1 cellular context compared by ENCODE assay signal in the genomic region with DNA sequence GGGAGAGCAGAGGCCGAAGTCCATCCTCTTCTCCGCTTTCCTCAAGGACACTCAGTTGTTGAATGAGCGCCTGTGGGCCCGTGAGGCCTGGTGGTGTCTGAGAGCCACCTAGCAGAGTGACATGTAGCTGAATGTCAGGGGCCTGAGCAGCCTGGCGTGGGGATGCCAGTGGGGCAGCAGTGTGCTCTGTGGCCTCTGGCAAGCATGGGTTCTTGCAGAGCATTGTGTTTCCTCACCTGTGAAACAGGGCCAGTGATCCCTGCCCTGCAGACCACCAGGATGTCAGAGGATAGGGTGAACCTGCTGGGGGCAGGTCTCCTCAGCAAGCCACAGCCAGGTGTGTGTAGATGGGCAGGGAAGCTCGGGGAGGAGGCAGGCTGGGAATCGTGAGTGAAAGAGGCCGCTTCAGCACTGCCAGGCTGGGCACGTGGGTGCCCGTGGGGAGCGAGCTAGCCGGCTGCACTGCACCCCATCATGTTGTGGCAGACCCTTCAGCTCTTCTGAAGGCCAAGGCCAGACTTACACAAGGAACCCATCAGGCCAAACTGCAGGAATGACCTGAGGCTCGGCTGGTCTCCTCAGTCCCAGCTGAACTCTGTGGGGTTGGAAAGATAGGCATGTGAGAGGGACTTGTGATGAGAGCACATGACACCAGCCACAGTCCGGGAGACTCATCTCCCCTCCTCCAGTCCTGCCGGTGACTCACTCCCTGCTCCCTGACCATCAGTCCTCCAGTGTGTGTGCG.
TF ChIP-seq lines count a peak whose summit lies in the region.

No MANE protein-coding gene starts in this region.

TF ChIP-seq in HepG2, 621 proteins besides CTCF, POLR2A, EP300 and RAD21 (continued from another document and continues in another):
- TF ChIP-seq, protein P1, sequence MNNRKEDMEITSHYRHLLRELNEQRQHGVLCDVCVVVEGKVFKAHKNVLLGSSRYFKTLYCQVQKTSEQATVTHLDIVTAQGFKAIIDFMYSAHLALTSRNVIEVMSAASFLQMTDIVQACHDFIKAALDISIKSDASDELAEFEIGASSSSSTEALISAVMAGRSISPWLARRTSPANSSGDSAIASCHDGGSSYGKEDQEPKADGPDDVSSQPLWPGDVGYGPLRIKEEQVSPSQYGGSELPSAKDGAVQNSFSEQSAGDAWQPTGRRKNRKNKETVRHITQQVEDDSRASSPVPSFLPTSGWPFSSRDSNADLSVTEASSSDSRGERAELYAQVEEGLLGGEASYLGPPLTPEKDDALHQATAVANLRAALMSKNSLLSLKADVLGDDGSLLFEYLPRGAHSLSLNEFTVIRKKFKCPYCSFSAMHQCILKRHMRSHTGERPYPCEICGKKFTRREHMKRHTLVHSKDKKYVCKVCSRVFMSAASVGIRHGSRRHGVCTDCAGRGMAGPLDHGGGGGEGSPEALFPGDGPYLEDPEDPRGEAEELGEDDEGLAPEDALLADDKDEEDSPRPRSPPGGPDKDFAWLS (CRISPR knock-in tag; IDR thresholded peaks at IDR 0.05; ENCODE audit: borderline replicate concordance), result no peak
- TF ChIP-seq HMG20A (CRISPR knock-in tag; IDR thresholded peaks at IDR 0.05; ENCODE audit: borderline replicate concordance) (0 out of 2 replicates have a peak, but pooled peaks have one; percentile 17), TGIF2 (CRISPR knock-in tag; IDR thresholded peaks at IDR 0.05) (no peak), PAX8 (CRISPR knock-in tag; IDR thresholded peaks at IDR 0.05; ENCODE audit: borderline replicate concordance) (no peak), TFE3 (CRISPR knock-in tag; IDR thresholded peaks at IDR 0.05) (peak; percentile 90), ZIK1 (CRISPR knock-in tag; IDR thresholded peaks at IDR 0.05; ENCODE audit: borderline replicate concordance, low read depth) (no peak; the same call in 1 of the 2 replicates), POLR2G (IDR thresholded peaks at IDR 0.05; ENCODE audit: low read depth, low read length) (peak; percentile 58), BORCS8-MEF2B (CRISPR knock-in tag; IDR thresholded peaks at IDR 0.05) (0 out of 2 replicates have a peak, but pooled peaks have one; percentile 37), ZNF788 (CRISPR knock-in tag; IDR thresholded peaks at IDR 0.05; ENCODE audit: borderline replicate concordance) (no peak), ZNF121 (CRISPR knock-in tag; IDR thresholded peaks at IDR 0.05) (no peak), SNAPC2 (CRISPR knock-in tag; IDR thresholded peaks at IDR 0.05) (peak; percentile 52; the same call in 1 of the 2 replicates), ARID2 (CRISPR knock-in tag; IDR thresholded peaks at IDR 0.05; ENCODE audit: borderline replicate concordance) (0 out of 2 replicates have a peak, but pooled peaks have one; percentile 22), SALL1 (CRISPR knock-in tag; IDR thresholded peaks at IDR 0.05) (peak; percentile 45; the same call in 1 of the 2 replicates), ZNF337 (CRISPR knock-in tag; IDR thresholded peaks at IDR 0.05; ENCODE audit: borderline replicate concordance, low read depth) (no peak), ZNF225 (CRISPR knock-in tag; IDR thresholded peaks at IDR 0.05) (0 out of 2 replicates have a peak, but pooled peaks have one; percentile 10), DZIP1 (CRISPR knock-in tag; IDR thresholded peaks at IDR 0.05) (0 out of 2 replicates have a peak, but pooled peaks have one; percentile 34), BCL6 (CRISPR knock-in tag; IDR thresholded peaks at IDR 0.05) (no peak), RFX3 (CRISPR knock-in tag; IDR thresholded peaks at IDR 0.05) (no peak), MXI1 (IDR thresholded peaks at IDR 0.05; ENCODE audit: borderline replicate concordance, low read depth, low read length) (peak; percentile 75; the same call in 1 of the 3 replicates), MEF2D (CRISPR knock-in tag; IDR thresholded peaks at IDR 0.05) (no peak), PTBP1 (IDR thresholded peaks at IDR 0.05; ENCODE audit: low read depth, low read length, poor library complexity, severe bottlenecking) (no peak), ZNF530 (CRISPR knock-in tag; IDR thresholded peaks at IDR 0.05; ENCODE audit: low read depth) (no peak), ZFP36L1 (CRISPR knock-in tag; IDR thresholded peaks at IDR 0.05) (no peak), MAF1 (CRISPR knock-in tag; IDR thresholded peaks at IDR 0.05; ENCODE audit: borderline replicate concordance) (0 out of 2 replicates have a peak, but pooled peaks have one; percentile 36), ZNF10 (CRISPR knock-in tag; IDR thresholded peaks at IDR 0.05; ENCODE audit: borderline replicate concordance, low read depth) (no peak), YY1 (IDR thresholded peaks at IDR 0.05; ENCODE audit: insufficient read depth, insufficient replicate concordance, low read depth, low read length) (no peak), SPEN (CRISPR knock-in tag; IDR thresholded peaks at IDR 0.05; ENCODE audit: low read depth) (peak; percentile 37; the same call in 1 of the 2 replicates), ZBTB8A (CRISPR knock-in tag; IDR thresholded peaks at IDR 0.05; ENCODE audit: borderline replicate concordance, low read depth) (no peak), PRPF4 (IDR thresholded peaks at IDR 0.05; ENCODE audit: low read depth, low read length, poor library complexity, severe bottlenecking) (no peak), ARNT (IDR thresholded peaks at IDR 0.05) (no peak), ARNTL (CRISPR knock-in tag; IDR thresholded peaks at IDR 0.05) (no peak; the same call in 1 of the 2 replicates), PHF20 (CRISPR knock-in tag; IDR thresholded peaks at IDR 0.05) (no peak), REPIN1 (CRISPR knock-in tag; IDR thresholded peaks at IDR 0.05; ENCODE audit: borderline replicate concordance, low read depth) (0 out of 2 replicates have a peak, but pooled peaks have one; percentile 51), U2AF1 (optimal IDR thresholded peaks at IDR 0.05; ENCODE audit: low read depth, low read length) (no peak), RBM22 (optimal IDR thresholded peaks at IDR 0.05; ENCODE audit: low read length) (no peak), HOMEZ (CRISPR knock-in tag; IDR thresholded peaks at IDR 0.05; ENCODE audit: low read depth) (0 out of 2 replicates have a peak, but pooled peaks have one; percentile 9), NFRKB (IDR thresholded peaks at IDR 0.05) (no peak), GZF1 (CRISPR knock-in tag; IDR thresholded peaks at IDR 0.05) (no peak), CENPX (CRISPR knock-in tag; IDR thresholded peaks at IDR 0.05) (no peak), ISL2 (CRISPR knock-in tag; IDR thresholded peaks at IDR 0.05) (no peak), ARID3A (IDR thresholded peaks at IDR 0.05; ENCODE audit: low read depth, low read length) (no peak; the same call in 1 of the 2 replicates), BHLHE40 (IDR thresholded peaks at IDR 0.05; ENCODE audit: low read length) (peak; percentile 64; the same call in 1 of the 2 replicates), HDAC2 (CRISPR knock-in tag; IDR thresholded peaks at IDR 0.05) (peak; percentile 12; the same call in 1 of the 2 replicates), ZNF501 (CRISPR knock-in tag; IDR thresholded peaks at IDR 0.05) (no peak), THAP11 (CRISPR knock-in tag; IDR thresholded peaks at IDR 0.05) (peak; percentile 5; the same call in 1 of the 2 replicates), MAFF (IDR thresholded peaks at IDR 0.05; ENCODE audit: low read depth, low read length) (no peak), ZNF350 (CRISPR knock-in tag; IDR thresholded peaks at IDR 0.05; ENCODE audit: borderline replicate concordance, low read depth) (peak; percentile 60; the same call in 1 of the 2 replicates)
- TF ChIP-seq, protein P2, sequence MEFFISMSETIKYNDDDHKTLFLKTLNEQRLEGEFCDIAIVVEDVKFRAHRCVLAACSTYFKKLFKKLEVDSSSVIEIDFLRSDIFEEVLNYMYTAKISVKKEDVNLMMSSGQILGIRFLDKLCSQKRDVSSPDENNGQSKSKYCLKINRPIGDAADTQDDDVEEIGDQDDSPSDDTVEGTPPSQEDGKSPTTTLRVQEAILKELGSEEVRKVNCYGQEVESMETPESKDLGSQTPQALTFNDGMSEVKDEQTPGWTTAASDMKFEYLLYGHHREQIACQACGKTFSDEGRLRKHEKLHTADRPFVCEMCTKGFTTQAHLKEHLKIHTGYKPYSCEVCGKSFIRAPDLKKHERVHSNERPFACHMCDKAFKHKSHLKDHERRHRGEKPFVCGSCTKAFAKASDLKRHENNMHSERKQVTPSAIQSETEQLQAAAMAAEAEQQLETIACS (CRISPR knock-in tag; IDR thresholded peaks at IDR 0.05), result no peak
- TF ChIP-seq, protein P3, sequence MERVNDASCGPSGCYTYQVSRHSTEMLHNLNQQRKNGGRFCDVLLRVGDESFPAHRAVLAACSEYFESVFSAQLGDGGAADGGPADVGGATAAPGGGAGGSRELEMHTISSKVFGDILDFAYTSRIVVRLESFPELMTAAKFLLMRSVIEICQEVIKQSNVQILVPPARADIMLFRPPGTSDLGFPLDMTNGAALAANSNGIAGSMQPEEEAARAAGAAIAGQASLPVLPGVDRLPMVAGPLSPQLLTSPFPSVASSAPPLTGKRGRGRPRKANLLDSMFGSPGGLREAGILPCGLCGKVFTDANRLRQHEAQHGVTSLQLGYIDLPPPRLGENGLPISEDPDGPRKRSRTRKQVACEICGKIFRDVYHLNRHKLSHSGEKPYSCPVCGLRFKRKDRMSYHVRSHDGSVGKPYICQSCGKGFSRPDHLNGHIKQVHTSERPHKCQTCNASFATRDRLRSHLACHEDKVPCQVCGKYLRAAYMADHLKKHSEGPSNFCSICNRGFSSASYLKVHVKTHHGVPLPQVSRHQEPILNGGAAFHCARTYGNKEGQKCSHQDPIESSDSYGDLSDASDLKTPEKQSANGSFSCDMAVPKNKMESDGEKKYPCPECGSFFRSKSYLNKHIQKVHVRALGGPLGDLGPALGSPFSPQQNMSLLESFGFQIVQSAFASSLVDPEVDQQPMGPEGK (CRISPR knock-in tag; IDR thresholded peaks at IDR 0.05), result 0 out of 2 replicates have a peak, but pooled peaks have one; percentile 21
